ENCODE assay signal across 8 cellular contexts in the genomic region with DNA sequence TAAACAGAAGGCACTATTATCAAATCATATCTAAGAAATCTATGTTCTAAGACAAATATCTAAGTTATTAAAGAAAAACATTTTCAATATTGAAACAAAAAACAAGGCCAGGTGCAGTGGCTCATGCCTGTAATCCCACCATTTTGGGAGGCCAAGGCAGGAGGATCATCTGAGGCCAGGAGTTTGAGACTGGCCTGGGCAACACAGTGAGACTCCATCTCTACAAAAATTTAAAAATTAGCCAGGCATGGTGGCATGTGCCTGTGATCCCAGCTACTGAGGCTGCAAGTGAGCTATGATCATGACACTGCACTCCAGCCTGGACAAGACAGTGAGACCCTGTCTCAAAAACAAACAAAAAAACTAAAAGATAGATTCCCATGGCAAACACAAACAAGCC. TPM values are rescaled to one million over a fixed set of nuclear protein-coding genes. Genes with fewer than 3 reads are reported as not detected.
DNase-seq lines count a peak whose midpoint lies in the region; ATAC-seq and TF ChIP-seq lines count a peak whose summit lies in the region.
"Not testable (repeated sequence)": the region's sequence is repeated elsewhere in the genome, so short reads cannot be mapped to it uniquely, and the experiment has no call there.

No MANE protein-coding gene starts in this region.

- POLR2A ChIA-PET in CD8-positive, alpha-beta memory T cell (lab: Charles Lee); Panc1 (lab: Charles Lee): not testable (repeated sequence)

- DNase-seq in CD8-positive, alpha-beta memory T cell; Panc1 (ENCODE audit: low read depth, low spot score); adipocyte (ENCODE audit: low read depth); epithelial cell of prostate (ENCODE audit: low read depth, low spot score); osteoblast (ENCODE audit: insufficient read length, low spot score, missing footprints); vagina (ENCODE audit: extremely low spot score in 2 of 2): not testable (repeated sequence)

- not testable (repeated sequence) for H3K4me3 ChIP-seq in CD8-positive, alpha-beta memory T cell (ENCODE audit: low read length); Panc1 (ENCODE audit: low read depth in 2 of 2, low read length in 2 of 2); adipocyte (ENCODE audit: low read length); iPS-20b (ENCODE audit: low read length); osteoblast (ENCODE audit: insufficient read depth, low read length); skin epidermis; vagina

- not testable (repeated sequence) for H2AFZ ChIP-seq in osteoblast (ENCODE audit: low read length)

- H3K27ac ChIP-seq in CD8-positive, alpha-beta memory T cell (ENCODE audit: low read depth, low read length), result peak overlapping the region; percentile 61
- H3K27ac ChIP-seq in Panc1 (ENCODE audit: low read length) (peak overlapping the region; percentile 83), epithelial cell of prostate (peak overlapping the region; percentile 96), osteoblast (ENCODE audit: low read depth, low read length) (peak overlapping the region; percentile 75), skin epidermis (peak overlapping the region in 11 of 21 experiments; percentile 13 to 74 (median 37)), vagina (peak overlapping the region; percentile 72)
- H3K27ac ChIP-seq in iPS-20b (ENCODE audit: low read length), result not testable (repeated sequence)

- CTCF ChIA-PET in CD8-positive, alpha-beta memory T cell (lab: Charles Lee); Panc1 (lab: Charles Lee): not testable (repeated sequence)

- H3K27ac Mint-ChIP-seq in CD8-positive, alpha-beta memory T cell, result peak overlapping the region in 1 of 8 donors; percentile 46

- not testable (repeated sequence) for TF ChIP-seq POLR2A in vagina (IDR thresholded peaks at IDR 0.05)

- H3K36me3 Mint-ChIP-seq in CD8-positive, alpha-beta memory T cell, result peaks cover 6 to 60% (median 19%) of the 10 kb centered on the region in 3 donors

- H3K27me3 Mint-ChIP-seq in CD8-positive, alpha-beta memory T cell, result not testable (repeated sequence)

- H3K36me3 ChIP-seq in CD8-positive, alpha-beta memory T cell (ENCODE audit: insufficient read depth, low read length); Panc1 (ENCODE audit: control insufficient read depth, insufficient read depth, low read length); iPS-20b (ENCODE audit: insufficient read depth, low read depth, low read length): not testable (repeated sequence)
- peaks cover 15% of the 10 kb centered on the region for H3K36me3 ChIP-seq in adipocyte (ENCODE audit: control insufficient read depth, insufficient read depth, low read length, severe bottlenecking)
- peaks cover 16% of the 10 kb centered on the region for H3K36me3 ChIP-seq in osteoblast (ENCODE audit: insufficient read depth, low read length)
- peaks cover 0 to 19% of the 10 kb centered on the region in 2 donors for H3K36me3 ChIP-seq in vagina

- H3K79me2 ChIP-seq in osteoblast (ENCODE audit: insufficient read depth, low read length), result peaks cover 50% of the 10 kb centered on the region

- intact Hi-C loops in Panc1 (cut with micrococcal nuclease; ENCODE audit: unreplicated experiment); vagina (cut with DNase I): not testable (repeated sequence)

- H3K9me3 ChIP-seq in CD8-positive, alpha-beta memory T cell (ENCODE audit: low read length); Panc1 (ENCODE audit: control insufficient read depth, insufficient read depth, low read depth, low read length); adipocyte (ENCODE audit: control insufficient read depth, low read length); iPS-20b (ENCODE audit: insufficient read depth, low read depth, low read length); osteoblast (ENCODE audit: low read depth, low read length); vagina: not testable (repeated sequence)

- peaks cover 13 to 35% (median 24%) of the 10 kb centered on the region in 3 donors for H3K4me1 Mint-ChIP-seq in CD8-positive, alpha-beta memory T cell

- peak overlapping the region; percentile 10 for H3K9ac ChIP-seq in adipocyte (ENCODE audit: low read length)
- H3K9ac ChIP-seq in iPS-20b (ENCODE audit: low read depth, low read length), result peak overlapping the region; percentile 56; the same call in 1 of the 2 replicates

- not testable (repeated sequence) for TF ChIP-seq CTCF in Panc1 (IDR thresholded peaks at IDR 0.05); osteoblast (IDR thresholded peaks at IDR 0.05; ENCODE audit: extremely low read depth, low read depth, low read length); vagina (IDR thresholded peaks at IDR 0.05)

- not testable (repeated sequence) for H3K9me3 Mint-ChIP-seq in CD8-positive, alpha-beta memory T cell

- in situ Hi-C loops in Panc1 (cut with HindIII; ENCODE audit: low pct_unique_long_range_greater_than_20kb, low sequenced_read_pairs), result not testable (repeated sequence)

- BruUV-seq in Panc1 (replicated peaks; lab: Mats Ljungman, UMichigan), result not testable (repeated sequence)

- not testable (repeated sequence) for H3K4me3 Mint-ChIP-seq in CD8-positive, alpha-beta memory T cell

- not testable (repeated sequence) for H3K4me1 ChIP-seq in CD8-positive, alpha-beta memory T cell (ENCODE audit: insufficient read depth, low read length); iPS-20b (ENCODE audit: insufficient read depth, low read length)
- H3K4me1 ChIP-seq in Panc1 (ENCODE audit: control insufficient read depth, insufficient read depth, low read length) (peaks cover 48% of the 10 kb centered on the region), adipocyte (ENCODE audit: control insufficient read depth, insufficient read depth, low read length) (peaks cover 42% of the 10 kb centered on the region), osteoblast (ENCODE audit: insufficient read depth, low read length) (peaks cover 34% of the 10 kb centered on the region), vagina (peaks cover 40% of the 10 kb centered on the region)

- H3K4me2 ChIP-seq in osteoblast (ENCODE audit: insufficient read depth, low read length), result not testable (repeated sequence)

- H4K20me1 ChIP-seq in osteoblast (ENCODE audit: insufficient read depth, low read length), result not testable (repeated sequence)

- not testable (repeated sequence) for ATAC-seq in Panc1

- not testable (repeated sequence) for H3K27me3 ChIP-seq in CD8-positive, alpha-beta memory T cell (ENCODE audit: insufficient read depth, low read length, poor library complexity, severe bottlenecking); Panc1 (ENCODE audit: control insufficient read depth, insufficient read depth, low read length); adipocyte (replicated peaks; ENCODE audit: control insufficient read depth, insufficient read depth, low read length); iPS-20b (ENCODE audit: insufficient read depth, low read length); osteoblast (ENCODE audit: insufficient read depth, low read length); vagina

RNA-seq across cellular contexts. Expression of gene CLIP1, which starts 54.8 kb away (rescaled TPM):
- total RNA-seq in CD8-positive, alpha-beta memory T cell, result 10 to 100 TPM; 43.9 to 48.2 TPM
- polyA plus RNA-seq in CD8-positive, alpha-beta memory T cell, result 27.3 TPM
- total RNA-seq in Panc1 (2021; ENCODE audit: unreplicated experiment) (117 TPM), osteoblast (90.8 and 103 TPM in 2 replicates), vagina (135 TPM)
- 52.1 TPM for polyA plus RNA-seq in Panc1 (2012; ENCODE audit: insufficient read length)
